In the genomic region with DNA sequence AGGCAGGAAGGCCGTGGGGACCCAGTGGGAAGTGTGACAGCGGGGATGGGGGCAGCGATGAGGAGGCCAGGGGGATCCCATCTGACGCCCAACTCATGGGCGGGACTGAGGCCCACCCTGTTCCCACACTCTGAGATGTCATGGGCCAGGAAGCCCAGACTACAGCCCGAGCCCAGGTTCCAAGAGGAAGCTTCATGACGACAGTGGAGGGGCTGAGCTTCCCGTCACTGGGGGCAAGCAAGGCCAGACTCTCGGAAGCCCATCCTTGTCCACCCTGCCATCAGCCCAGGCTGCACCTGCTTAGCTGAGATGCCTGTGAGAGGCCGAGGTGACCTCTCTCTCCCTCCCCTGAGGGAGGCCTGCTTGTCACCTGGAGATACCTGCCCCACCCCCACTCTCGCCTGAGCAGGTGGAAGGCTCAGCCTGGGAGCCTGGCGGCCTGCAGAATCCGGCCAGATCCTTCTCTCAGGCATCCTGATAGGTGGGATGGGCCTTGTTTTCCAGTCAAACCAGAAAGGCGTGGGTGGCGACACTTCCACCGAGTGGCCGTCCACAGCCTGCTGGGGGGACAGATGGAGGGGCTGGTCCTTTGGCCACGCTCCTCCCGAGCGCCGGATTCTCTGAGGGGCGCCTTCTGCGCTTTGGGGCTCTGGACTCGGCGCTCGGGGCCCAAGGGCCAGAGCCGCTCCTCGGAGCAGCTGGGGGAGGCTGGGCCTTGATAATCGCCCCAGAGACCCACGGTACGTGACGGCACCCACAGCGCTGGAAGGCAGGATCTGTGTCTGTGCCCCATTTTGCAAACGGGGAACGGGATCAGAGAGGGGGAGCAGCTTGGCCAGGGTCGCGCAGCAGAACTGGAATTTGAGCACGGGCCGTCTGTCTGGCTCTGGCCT, we compare ENCODE assay signal across 8 cellular contexts. TPM values are rescaled to one million over a fixed set of nuclear protein-coding genes. Genes with fewer than 3 reads are reported as not detected.
DNase-seq lines count a peak whose midpoint lies in the region; ATAC-seq and TF ChIP-seq lines count a peak whose summit lies in the region.

No MANE protein-coding gene starts in this region.

- H3K79me2 ChIP-seq in smooth muscle cell (ENCODE audit: low read depth), result peaks cover 82% of the 10 kb centered on the region

- H3K27ac ChIP-seq in RWPE2 (ENCODE audit: poor library complexity, severe bottlenecking), result peak overlapping the region; percentile 90
- peak overlapping the region; percentile 93 for H3K27ac ChIP-seq in smooth muscle cell (ENCODE audit: low read depth)

- H3K4me2 ChIP-seq in smooth muscle cell, result peak overlapping the region; percentile 65

- 77% methylated on average over 39 of the region's 39 CpGs for WGBS in smooth muscle cell (ENCODE audit: low lambda C conversion rate)

- H2AFZ ChIP-seq in smooth muscle cell (ENCODE audit: low read depth), result no peak overlapping the region

- H3K9me3 ChIP-seq in RWPE2 (ENCODE audit: severe bottlenecking) (no peaks in the 10 kb centered on the region), smooth muscle cell (replicated peaks; ENCODE audit: low read depth) (no peaks in the 10 kb centered on the region)

- H3K4me3 ChIP-seq in GM12865 (ENCODE audit: low read depth, low read length) (peak overlapping the region; percentile 51), RWPE2 (ENCODE audit: severe bottlenecking) (peak overlapping the region; percentile 32), fibroblast of the aortic adventitia (ENCODE audit: low read depth, low read length) (peak overlapping the region; percentile 53), smooth muscle cell (peak overlapping the region; percentile 16)

- DNase-seq in GM12865 (ENCODE audit: low read depth) (no peak), RWPE2 (ENCODE audit: low spot score) (peak; percentile 73), fibroblast of the aortic adventitia (ENCODE audit: low read depth) (no peak), smooth muscle cell (lab: John Stamatoyannopoulos, UW; ENCODE audit: unreplicated experiment) (no peak), T-helper 9 cell (no peak)
- DNase-seq in central memory CD4-positive, alpha-beta T cell, result no peak

- H3K36me3 ChIP-seq in RWPE2 (ENCODE audit: low read depth) (peaks cover 16% of the 10 kb centered on the region), smooth muscle cell (ENCODE audit: low read depth) (no peaks in the 10 kb centered on the region)

- H3K4me1 ChIP-seq in RWPE2 (ENCODE audit: insufficient read depth, poor library complexity, severe bottlenecking) (peaks cover 19% of the 10 kb centered on the region), smooth muscle cell (ENCODE audit: low read depth) (peaks cover 17% of the 10 kb centered on the region)

- TF ChIP-seq CTCF in GM12865 (IDR thresholded peaks at IDR 0.05; ENCODE audit: insufficient read depth, low read depth, low read length, missing control alignments) (no peak), RWPE2 (IDR thresholded peaks at IDR 0.05; ENCODE audit: poor library complexity, severe bottlenecking) (no peak), fibroblast of the aortic adventitia (IDR thresholded peaks at IDR 0.05; ENCODE audit: insufficient read depth, low read length) (no peak), smooth muscle cell (IDR thresholded peaks at IDR 0.05; ENCODE audit: borderline replicate concordance, insufficient read depth, poor library complexity, severe bottlenecking) (no peak)

- peaks cover 5% of the 10 kb centered on the region for H3F3A ChIP-seq in smooth muscle cell (ENCODE audit: low read depth)

- H3K9ac ChIP-seq in smooth muscle cell (ENCODE audit: low read depth), result no peak overlapping the region

- no peak for ATAC-seq in RWPE2 (ENCODE audit: low read depth)
- ATAC-seq in GM18502 (IDR thresholded peaks at IDR 0.05; ENCODE audit: poor library complexity, unreplicated experiment), result no peak
- no peak for ATAC-seq in HG03442 (IDR thresholded peaks at IDR 0.05; ENCODE audit: unreplicated experiment)

- H4K20me1 ChIP-seq in smooth muscle cell (ENCODE audit: low read depth), result peaks cover 81% of the 10 kb centered on the region

- H3K27me3 ChIP-seq in RWPE2 (ENCODE audit: insufficient read depth, poor library complexity, severe bottlenecking) (no peaks in the 10 kb centered on the region), smooth muscle cell (ENCODE audit: low read depth) (no peaks in the 10 kb centered on the region)

RNA-seq across cellular contexts. Expression of a gene that starts 4.8 kb away (rescaled TPM):
- total RNA-seq in fibroblast of the aortic adventitia (ENCODE audit: low replicate concordance), result 23.5 and 31.6 TPM in 2 replicates
- 13.3 and 16.1 TPM in 2 replicates for total RNA-seq in smooth muscle cell
- polyA plus RNA-seq in smooth muscle cell, result 36.0 and 53.4 TPM in 2 replicates

RNA-seq across cellular contexts. Expression of a gene that starts 54.4 kb away (rescaled TPM):
- total RNA-seq in fibroblast of the aortic adventitia (ENCODE audit: low replicate concordance), result 21.5 and 23.8 TPM in 2 replicates
- total RNA-seq in smooth muscle cell, result 15.6 and 17.3 TPM in 2 replicates
- 8.1 and 14.0 TPM in 2 replicates for polyA plus RNA-seq in smooth muscle cell
